ENCODE assay signal across 16 cellular contexts in the genomic region with DNA sequence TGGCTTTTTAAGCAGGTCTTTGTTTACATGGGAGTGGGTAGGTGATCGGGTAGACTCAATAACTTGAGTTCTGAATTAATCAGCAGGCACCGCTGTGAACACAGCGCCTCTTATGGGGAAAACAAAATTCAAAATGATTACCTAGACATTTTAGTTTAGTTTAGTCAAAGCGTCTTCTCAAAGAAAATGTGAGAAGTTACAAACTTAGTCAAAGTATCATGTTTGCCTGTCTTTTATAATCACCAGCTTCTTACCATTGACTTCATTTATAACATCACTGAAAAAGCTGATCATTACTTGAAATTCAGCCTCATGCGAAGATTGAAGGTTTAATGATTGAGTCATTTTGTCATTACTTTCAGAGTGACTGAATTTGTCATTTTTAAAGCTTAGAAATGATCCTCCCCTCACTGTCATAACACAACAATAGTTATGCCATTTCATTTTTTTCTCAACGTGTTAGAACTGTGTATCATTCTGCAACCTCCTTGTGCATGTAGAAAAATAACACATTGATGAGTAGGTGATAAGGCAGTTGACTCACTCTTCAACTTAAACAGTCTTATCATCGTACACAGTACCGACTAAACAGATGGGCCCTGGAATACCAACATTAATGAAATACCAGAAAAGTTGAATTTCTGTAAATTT.
DNase-seq lines count a peak whose midpoint lies in the region; ATAC-seq and TF ChIP-seq lines count a peak whose summit lies in the region.
"Had no signal": no experiment of that assay in that cellular context is flagged by ENCODE, and none has a peak within 500 bp of the region (broad histone marks: within the 10 kb centered on the region; RNA-seq: fewer than 3 reads in every experiment).

No MANE protein-coding gene starts in this region.

- H3K9me2 ChIP-seq in SK-N-SH = no peaks in the 10 kb centered on the region

- H3K27ac Mint-ChIP-seq in activated CD8-positive, alpha-beta memory T cell treated with anti-CD3 and anti-CD28 coated beads, Interleukin-2, amount 10 ng/mL, durations not matched to agents 7 days and 5 days = peak overlapping the region; percentile 82
- no peak overlapping the region for H3K27ac Mint-ChIP-seq in central memory CD8-positive, alpha-beta T cell (ENCODE audit: low read depth)
- H3K27ac Mint-ChIP-seq in Caco-2 (ENCODE audit: unreplicated experiment) = no peak overlapping the region
- H3K27ac Mint-ChIP-seq: neural progenitor cell had no signal

- peak overlapping the region in 1 of 2 experiments; percentile 48; a peak in 1 of 4 replicates for H3K27ac ChIP-seq in SK-N-SH (ENCODE audit: low read depth in 2 of 2, low read length in 1 of 2)
- H3K27ac ChIP-seq: neural progenitor cell, SJSA1, skin epidermis had no signal

- H3K4me1 ChIP-seq in SK-N-SH (ENCODE audit: control insufficient read depth in 1 of 2, insufficient read depth in 2 of 2, low read depth in 1 of 2, low read length in 1 of 2) (peaks cover 7 to 16% of the 10 kb centered on the region in 2 experiments; a peak in 3 of 4 replicates), Caco-2 (peaks cover 11% of the 10 kb centered on the region; the same call in 1 of the 2 replicates)
- H3K4me1 ChIP-seq: SJSA1 had no signal

- no peaks in the 10 kb centered on the region for H3K27me3 Mint-ChIP-seq in activated CD8-positive, alpha-beta memory T cell treated with anti-CD3 and anti-CD28 coated beads, Interleukin-2, amount 10 ng/mL, durations not matched to agents 7 days and 5 days
- H3K27me3 Mint-ChIP-seq in central memory CD8-positive, alpha-beta T cell = no peaks in the 10 kb centered on the region
- no peaks in the 10 kb centered on the region for H3K27me3 Mint-ChIP-seq in Caco-2 (ENCODE audit: insufficient read depth, unreplicated experiment)

- intact Hi-C loops in Caco-2 (cut with micrococcal nuclease; ENCODE audit: unreplicated experiment) = no loop called here

- no peak overlapping the region for H2AFZ ChIP-seq in SK-N-SH (ENCODE audit: low read depth)
- H2AFZ ChIP-seq: neural progenitor cell had no signal

- no peaks in the 10 kb centered on the region for H3F3A ChIP-seq in SK-N-SH (replicated peaks; ENCODE audit: insufficient read depth)

- peak; percentile 84 for ATAC-seq in activated CD8-positive, alpha-beta memory T cell treated with anti-CD3 and anti-CD28 coated beads, Interleukin-2, amount 10 ng/mL, durations not matched to agents 7 days and 5 days
- peak; percentile 46 for ATAC-seq in central memory CD8-positive, alpha-beta T cell (replicated peaks; ENCODE audit: extremely low read depth, poor library complexity, severe bottlenecking)
- ATAC-seq in omental fat pad (ENCODE audit: low FRiP score) (peak; percentile 22), GM18517 (IDR thresholded peaks at IDR 0.05; ENCODE audit: unreplicated experiment) (no peak)
- ATAC-seq: HCT116, left lobe of liver had no signal

- H3K4me3 ChIP-seq in SK-N-SH (ENCODE audit: low read depth in 2 of 2, low read length in 1 of 2) (no peak overlapping the region), Caco-2 (ENCODE audit: low read depth, low read length) (no peak overlapping the region)
- H3K4me3 ChIP-seq: MG63, neural progenitor cell, SJSA1, skin epidermis, thyroid gland had no signal

- WGBS in SK-N-SH (ENCODE audit: low lambda C conversion rate) = 67% methylated on average over 8 of the region's 8 CpGs

- POLR2A ChIA-PET in SK-N-SH (lab: Yijun Ruan, JAX) (no interaction called here), Caco-2 (lab: Charles Lee) (no interaction called here)

- TF ChIP-seq CTCF in SK-N-SH (IDR thresholded peaks at IDR 0.05) = no peak
- no peak for TF ChIP-seq CTCF in omental fat pad (IDR thresholded peaks at IDR 0.05)
- TF ChIP-seq CTCF in Caco-2 (IDR thresholded peaks at IDR 0.05; ENCODE audit: insufficient read depth in 1 of 2, low read depth in 1 of 2, low read length in 1 of 2, severe bottlenecking in 1 of 2, unreplicated experiment in 1 of 2) = no peak

- no peaks in the 10 kb centered on the region for H3K79me2 ChIP-seq in SK-N-SH (ENCODE audit: insufficient read depth)

- no peaks in the 10 kb centered on the region for H3K36me3 Mint-ChIP-seq in activated CD8-positive, alpha-beta memory T cell treated with anti-CD3 and anti-CD28 coated beads, Interleukin-2, amount 10 ng/mL, durations not matched to agents 7 days and 5 days
- H3K36me3 Mint-ChIP-seq in central memory CD8-positive, alpha-beta T cell (ENCODE audit: insufficient read depth) = no peaks in the 10 kb centered on the region
- no peaks in the 10 kb centered on the region for H3K36me3 Mint-ChIP-seq in Caco-2 (ENCODE audit: insufficient read depth, unreplicated experiment)
- H3K36me3 Mint-ChIP-seq: neural progenitor cell had no signal

- H3K9ac ChIP-seq in SK-N-SH = no peak overlapping the region
- H3K9ac ChIP-seq: neural progenitor cell had no signal

- H3K4me1 Mint-ChIP-seq in activated CD8-positive, alpha-beta memory T cell treated with anti-CD3 and anti-CD28 coated beads, Interleukin-2, amount 10 ng/mL, durations not matched to agents 7 days and 5 days = peaks cover 46% of the 10 kb centered on the region
- H3K4me1 Mint-ChIP-seq in central memory CD8-positive, alpha-beta T cell = peaks cover 27% of the 10 kb centered on the region
- no peaks in the 10 kb centered on the region for H3K4me1 Mint-ChIP-seq in Caco-2 (ENCODE audit: low read depth, unreplicated experiment)

- CTCF ChIA-PET in activated CD8-positive, alpha-beta memory T cell treated with anti-CD3 and anti-CD28 coated beads, Interleukin-2, amount 10 ng/mL, durations not matched to agents 7 days and 5 days (lab: Charles Lee) = interaction anchor here (0.8 to 4.6 kb wide), 8 partner anchors 11 to 228 kb away, joined by 3 to 26 read pairs (median 4); no protein-coding TSS in a partner anchor
- CTCF ChIA-PET in SK-N-SH (lab: Yijun Ruan, JAX) (no interaction called here), Caco-2 (lab: Charles Lee) (no interaction called here)

- no peak overlapping the region for H3K4me2 ChIP-seq in SK-N-SH
- H3K4me2 ChIP-seq: neural progenitor cell had no signal

- H3K4me3 Mint-ChIP-seq in activated CD8-positive, alpha-beta memory T cell treated with anti-CD3 and anti-CD28 coated beads, Interleukin-2, amount 10 ng/mL, durations not matched to agents 7 days and 5 days = no peak overlapping the region
- H3K4me3 Mint-ChIP-seq in central memory CD8-positive, alpha-beta T cell = no peak overlapping the region
- no peak overlapping the region for H3K4me3 Mint-ChIP-seq in Caco-2 (ENCODE audit: unreplicated experiment)
- H3K4me3 Mint-ChIP-seq: neural progenitor cell had no signal

- TF ChIP-seq EP300 in SK-N-SH (IDR thresholded peaks at IDR 0.05; ENCODE audit: borderline replicate concordance in 1 of 2, low read depth in 1 of 2, low read length in 1 of 2) = no peak

- no peaks in the 10 kb centered on the region for H3K9me3 ChIP-seq in SK-N-SH
- H3K9me3 ChIP-seq in Caco-2 = no peaks in the 10 kb centered on the region
- H3K9me3 ChIP-seq: MG63, SJSA1, thyroid gland had no signal

- H3K9me3 Mint-ChIP-seq in activated CD8-positive, alpha-beta memory T cell treated with anti-CD3 and anti-CD28 coated beads, Interleukin-2, amount 10 ng/mL, durations not matched to agents 7 days and 5 days (ENCODE audit: low read depth) = no peaks in the 10 kb centered on the region
- H3K9me3 Mint-ChIP-seq in central memory CD8-positive, alpha-beta T cell = no peaks in the 10 kb centered on the region
- no peaks in the 10 kb centered on the region for H3K9me3 Mint-ChIP-seq in Caco-2 (ENCODE audit: unreplicated experiment)
- H3K9me3 Mint-ChIP-seq: neural progenitor cell had no signal

- H3K36me3 ChIP-seq in SK-N-SH (replicated peaks in 1 of 2; ENCODE audit: control insufficient read depth in 1 of 2, insufficient read depth in 2 of 2, low read length in 1 of 2) (no peaks in the 10 kb centered on the region), Caco-2 (ENCODE audit: control insufficient read depth, insufficient read depth, low read length) (no peaks in the 10 kb centered on the region)
- H3K36me3 ChIP-seq: MG63, neural progenitor cell, SJSA1, thyroid gland had no signal

- H3K27me3 ChIP-seq in SK-N-SH (ENCODE audit: insufficient read depth) (no peaks in the 10 kb centered on the region), Caco-2 (replicated peaks; ENCODE audit: control insufficient read depth, insufficient read depth, low read length) (no peaks in the 10 kb centered on the region; the same call in 1 of the 2 replicates)
- H3K27me3 ChIP-seq: MG63, neural progenitor cell, SJSA1, thyroid gland had no signal

- BruUV-seq in Caco-2 (replicated peaks; lab: Mats Ljungman, UMichigan) = no TSS peak

- no peak for TF ChIP-seq RAD21 in SK-N-SH (IDR thresholded peaks at IDR 0.05; ENCODE audit: low read length)

- DNase-seq in activated CD8-positive, alpha-beta memory T cell treated with anti-CD3 and anti-CD28 coated beads, Interleukin-2, amount 10 ng/mL, durations not matched to agents 7 days and 5 days = peak; percentile 45
- DNase-seq in activated CD8-positive, alpha-beta memory T cell treated with anti-CD3 and anti-CD28 coated beads, Interleukin-2, amount 50 U/mL, for 48 hours = no peak
- DNase-seq in SK-N-SH (no peak), omental fat pad (ENCODE audit: low spot score) (no peak), NCI-H446 (lab: John Stamatoyannopoulos, UW) (no peak), Caco-2 (no peak)
- no peak for DNase-seq in central memory CD8-positive, alpha-beta T cell (ENCODE audit: low spot score in 2 of 2)
- DNase-seq: activated gamma-delta T cell, MG63, thyroid gland had no signal

- H4K20me1 ChIP-seq in SK-N-SH (ENCODE audit: insufficient read depth) = no peaks in the 10 kb centered on the region

TF ChIP-seq in SK-N-SH, 30 proteins besides CTCF, POLR2A, EP300 and RAD21:
- TF ChIP-seq NRF1 (IDR thresholded peaks at IDR 0.05; ENCODE audit: low read depth, low read length) (no peak), GATA2 (CRISPR knock-in tag; IDR thresholded peaks at IDR 0.05) (0 out of 2 replicates have a peak, but pooled peaks have one; percentile 20), YY1 (IDR thresholded peaks at IDR 0.05; ENCODE audit: low read depth) (no peak), TCF12 (IDR thresholded peaks at IDR 0.05) (peak; percentile 12; the same call in 1 of the 2 replicates), FOSL2 (IDR thresholded peaks at IDR 0.05; ENCODE audit: borderline replicate concordance, low read depth) (peak; percentile 5; the same call in 1 of the 2 replicates), RFX5 (IDR thresholded peaks at IDR 0.05; ENCODE audit: low read length) (no peak)
TF ChIP-seq in SK-N-SH: peak in this region for 3.
